In genomic region chr9:111644195-111644772, GRCh38 we compare ENCODE assay signal across 24 cellular contexts.
"Had no signal": no experiment of that assay in that cellular context is flagged by ENCODE, and none has a peak within 500 bp of the region (broad histone marks: within the 10 kb centered on the region; RNA-seq: fewer than 3 reads in every experiment).

No MANE protein-coding gene starts in this region.

- H3K4me1 ChIP-seq: tibial nerve, upper lobe of left lung had no signal

- H3K9me3 Mint-ChIP-seq: naive thymus-derived CD4-positive, alpha-beta T cell; nephron; stimulated activated effector memory CD8-positive, alpha-beta T cell treated with anti-CD3 and anti-CD28 coated beads, Interleukin-12 subunit alpha, Interleukin-12 subunit beta, amount 100 ng/mL, for 72 hours had no signal

- H3K27ac ChIP-seq: dorsolateral prefrontal cortex, ovary, thoracic aorta, tibial nerve, upper lobe of left lung had no signal

- H3K9me3 ChIP-seq: ovary, thoracic aorta, tibial nerve, upper lobe of left lung had no signal

- H3K4me3 Mint-ChIP-seq: naive thymus-derived CD4-positive, alpha-beta T cell; nephron; stimulated activated effector memory CD8-positive, alpha-beta T cell treated with anti-CD3 and anti-CD28 coated beads, Interleukin-12 subunit alpha, Interleukin-12 subunit beta, amount 100 ng/mL, for 72 hours had no signal

- H3K27ac Mint-ChIP-seq: naive thymus-derived CD4-positive, alpha-beta T cell; nephron; stimulated activated effector memory CD8-positive, alpha-beta T cell treated with anti-CD3 and anti-CD28 coated beads, Interleukin-12 subunit alpha, Interleukin-12 subunit beta, amount 100 ng/mL, for 72 hours had no signal

- DNase-seq: dorsolateral prefrontal cortex; effector CD4-positive, alpha-beta T cell; hypothalamus; mesenchymal stem cell; midbrain; naive thymus-derived CD4-positive, alpha-beta T cell; nucleus accumbens; ovary; stimulated activated CD4-positive, alpha-beta T cell treated with anti-CD3 and anti-CD28 coated beads, Interleukin-12 subunit alpha, Interleukin-12 subunit beta, amount 100 ng/mL, for 4 hours; stimulated activated CD4-positive, alpha-beta T cell treated with anti-CD3 and anti-CD28 coated beads, Interleukin-1b, Interleukin-23, amount 100 ng/mL, for 48 hours; stimulated activated CD4-positive, alpha-beta T cell treated with anti-CD3 and anti-CD28 coated beads, Interleukin-4, amount 100 ng/mL, for 24 hours; stimulated activated naive CD4-positive, alpha-beta T cell treated with Interleukin-2 at 50 U/mL for 16 hours; substantia nigra; upper lobe of left lung had no signal

- ATAC-seq: naive thymus-derived CD4-positive, alpha-beta T cell; sciatic nerve; stimulated activated effector memory CD8-positive, alpha-beta T cell treated with anti-CD3 and anti-CD28 coated beads, Interleukin-12 subunit alpha, Interleukin-12 subunit beta, amount 100 ng/mL, for 72 hours had no signal

- H3K4me3 ChIP-seq: dorsolateral prefrontal cortex, ovary, smooth muscle cell, thoracic aorta, tibial nerve, upper lobe of left lung had no signal

- H3K27me3 Mint-ChIP-seq: naive thymus-derived CD4-positive, alpha-beta T cell had no signal

- H3K4me2 ChIP-seq: smooth muscle cell had no signal

- H3K36me3 ChIP-seq: ovary, thoracic aorta had no signal

- H3K27me3 ChIP-seq: dorsolateral prefrontal cortex, ovary, tibial nerve, upper lobe of left lung had no signal

- H3K4me1 Mint-ChIP-seq: naive thymus-derived CD4-positive, alpha-beta T cell; nephron; stimulated activated effector memory CD8-positive, alpha-beta T cell treated with anti-CD3 and anti-CD28 coated beads, Interleukin-12 subunit alpha, Interleukin-12 subunit beta, amount 100 ng/mL, for 72 hours had no signal

- FAIRE-seq: colon, frontal cortex, keratinocyte, urothelium cell line had no signal
